Comparison of ENCODE assay signal across 20 cellular contexts in genomic region chr13:30561506-30561905, GRCh38.
"Had no signal": no experiment of that assay in that cellular context is flagged by ENCODE, and none has a peak within 500 bp of the region (broad histone marks: within the 10 kb centered on the region; RNA-seq: fewer than 3 reads in every experiment).

No MANE protein-coding gene starts in this region.

- H3K27ac ChIP-seq: adrenal gland, coronary artery, esophagus muscularis mucosa, gastrocnemius medialis, lower lobe of right lung, neural progenitor cell, sigmoid colon, spleen, thoracic aorta, vagina, WERI-Rb-1 had no signal

- H3K4me2 ChIP-seq: neural progenitor cell had no signal

- H3K36me3 ChIP-seq: adrenal gland, esophagus muscularis mucosa, gastrocnemius medialis, lower lobe of right lung, neural progenitor cell, sigmoid colon, spleen, thoracic aorta, vagina, WERI-Rb-1 had no signal

- H3K9me3 ChIP-seq: adrenal gland, esophagus muscularis mucosa, gastrocnemius medialis, lower lobe of right lung, sigmoid colon, spleen, thoracic aorta, vagina had no signal

- H3K27me3 ChIP-seq: adrenal gland, esophagus muscularis mucosa, gastrocnemius medialis, neural progenitor cell, sigmoid colon, spleen, vagina had no signal

- H3K9ac ChIP-seq: neural progenitor cell had no signal

- H3K4me3 ChIP-seq: adrenal gland, coronary artery, esophagus muscularis mucosa, gastrocnemius medialis, lower lobe of right lung, neural progenitor cell, sigmoid colon, spleen, thoracic aorta, vagina had no signal

- H3K4me1 ChIP-seq: adrenal gland, esophagus muscularis mucosa, lower lobe of right lung, neural progenitor cell, spleen, vagina had no signal

- DNase-seq: activated CD4-positive, alpha-beta T cell treated with anti-CD3 and anti-CD28 coated beads, Interleukin-2, amount 10 ng/mL, durations not matched to agents 7 days and 5 days; activated CD4-positive, CD25-positive, alpha-beta regulatory T cell treated with anti-CD3 and anti-CD28 coated beads, Interleukin-2, amount 50 U/mL, for 72 hours; activated CD8-positive, alpha-beta T cell treated with anti-CD3 and anti-CD28 coated beads for 36 hours; adrenal gland; gastrocnemius medialis; head of caudate nucleus; kidney; lower lobe of right lung; naive thymus-derived CD4-positive, alpha-beta T cell; sigmoid colon; spleen; stimulated activated CD4-positive, alpha-beta T cell treated with anti-CD3 and anti-CD28 coated beads, Interleukin-4, amount 100 ng/mL, for 1 hour; stimulated activated naive CD4-positive, alpha-beta T cell treated with Interleukin-2 at 50 U/mL for 16 hours; WERI-Rb-1 had no signal

- ATAC-seq: activated CD8-positive, alpha-beta T cell treated with anti-CD3 and anti-CD28 coated beads for 36 hours; gastrocnemius medialis; left lobe of liver; lower lobe of right lung; naive thymus-derived CD4-positive, alpha-beta T cell had no signal

- H2AFZ ChIP-seq: neural progenitor cell had no signal
